ENCODE assay signal across 34 cellular contexts in the genomic region with DNA sequence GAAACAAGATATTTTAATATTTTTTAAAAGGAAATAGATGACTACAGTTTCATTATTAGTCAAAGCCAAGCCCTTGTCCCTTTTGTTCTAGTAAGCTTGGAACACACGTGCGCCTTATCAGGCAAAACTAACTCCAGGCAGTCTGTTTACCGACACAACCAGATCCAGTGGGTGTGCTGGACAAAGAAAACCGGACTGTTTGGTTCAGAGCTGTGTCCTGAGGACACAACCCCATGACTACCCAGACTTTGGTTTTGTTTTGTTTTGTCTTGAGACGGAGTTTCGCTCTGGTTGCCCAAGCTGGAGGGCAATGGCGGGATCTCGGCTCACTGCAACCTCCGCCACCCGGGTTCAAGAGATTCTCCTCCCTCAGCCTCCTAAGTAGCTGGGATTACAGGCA. TPM values are rescaled to one million over a fixed set of nuclear protein-coding genes. Genes with fewer than 3 reads are reported as not detected.
DNase-seq lines count a peak whose midpoint lies in the region; ATAC-seq and TF ChIP-seq lines count a peak whose summit lies in the region.
"Had no signal": no experiment of that assay in that cellular context is flagged by ENCODE, and none has a peak within 500 bp of the region (broad histone marks: within the 10 kb centered on the region; RNA-seq: fewer than 3 reads in every experiment).

No MANE protein-coding gene starts in this region.

- H3K18ac ChIP-seq in trophoblast cell (ENCODE audit: low read length): no peak overlapping the region

- H2BK12ac ChIP-seq in trophoblast cell (ENCODE audit: low read length): no peak overlapping the region

- H3K79me2 ChIP-seq in trophoblast cell (ENCODE audit: control insufficient read depth, insufficient read depth, low read length, poor library complexity): peaks cover 2% of the 10 kb centered on the region

- peak overlapping the region; percentile 53 for H2BK5ac ChIP-seq in trophoblast cell (ENCODE audit: low read depth, low read length, poor library complexity)

- intact Hi-C loops in right cardiac atrium (cut with DNase I) (no loop called here), heart right ventricle (cut with DNase I) (no loop called here)

- peak overlapping the region; percentile 68 for H4K8ac ChIP-seq in trophoblast cell (ENCODE audit: low read depth, low read length)

- H4K91ac ChIP-seq in trophoblast cell (ENCODE audit: low read depth, low read length): peak overlapping the region; percentile 88

- H3K23ac ChIP-seq in trophoblast cell (ENCODE audit: low read length): no peak overlapping the region

- no peak overlapping the region for H3K4ac ChIP-seq in trophoblast cell (ENCODE audit: low read depth, low read length)

- H2AFZ ChIP-seq in trophoblast cell (ENCODE audit: insufficient read depth, low read length, poor library complexity): no peak overlapping the region

- H3K4me2 ChIP-seq in trophoblast cell (ENCODE audit: low read length): no peak overlapping the region
- H3K4me2 ChIP-seq: A549 had no signal

- H4K12ac ChIP-seq in trophoblast cell (ENCODE audit: low read depth, low read length): no peak overlapping the region

- H3K27me3 ChIP-seq in right cardiac atrium (ENCODE audit: control insufficient read depth, insufficient read depth) (no peaks in the 10 kb centered on the region), heart right ventricle (peaks cover 0 to 23% (median 0%) of the 10 kb centered on the region in 7 donors), trophoblast cell (ENCODE audit: insufficient read depth, low read length) (no peaks in the 10 kb centered on the region)
- H3K27me3 ChIP-seq: SJSA1, upper lobe of left lung had no signal

- TF ChIP-seq CTCF in heart right ventricle (IDR thresholded peaks at IDR 0.05): no peak

- H2BK120ac ChIP-seq in trophoblast cell (ENCODE audit: insufficient read depth, low read length, poor library complexity): peak overlapping the region; percentile 74

- H3K4me3 ChIP-seq in right cardiac atrium (ENCODE audit: low read length) (no peak overlapping the region), heart right ventricle (no peak overlapping the region), trophoblast cell (ENCODE audit: low read depth, low read length) (no peak overlapping the region)
- H3K4me3 ChIP-seq: A549, coronary artery, GM12878, left ventricle myocardium inferior, SJSA1, upper lobe of left lung had no signal

- no peaks in the 10 kb centered on the region for H3K36me3 ChIP-seq in heart right ventricle
- no peaks in the 10 kb centered on the region for H3K36me3 ChIP-seq in trophoblast cell (ENCODE audit: control insufficient read depth in 1 of 2, insufficient read depth in 2 of 2, low read length in 2 of 2)
- H3K36me3 ChIP-seq: left ventricle myocardium inferior, SJSA1, upper lobe of left lung had no signal

- no peak overlapping the region for H3K14ac ChIP-seq in trophoblast cell (ENCODE audit: low read length)

- DNase-seq in right cardiac atrium: no peak
- no peak for DNase-seq in heart right ventricle
- DNase-seq in trophoblast cell: peak; percentile 93 to 95
- no peak for DNase-seq in activated CD8-positive, alpha-beta memory T cell treated with anti-CD3 and anti-CD28 coated beads, Interleukin-2, amount 50 U/mL, for 4 hours
- DNase-seq: activated gamma-delta T cell; activated naive CD8-positive, alpha-beta T cell treated with anti-CD3 and anti-CD28 coated beads, Interleukin-2, amount 10 ng/mL, durations not matched to agents 7 days and 5 days; activated T-cell treated with anti-CD3 and anti-CD28 coated beads, Interleukin-2, amount 50 U/mL, for 4 hours; AML-193; aorta; CD4-positive, alpha-beta T cell; DMS 273 treated with DMSO at 0.1 percent for 48 hours; effector memory CD4-positive, alpha-beta T cell; EL; erythroblast; glutamatergic neuron; H7; IMR-90; left ventricle myocardium inferior; naive thymus-derived CD4-positive, alpha-beta T cell; NCI-H1694; NCI-H446 treated with DMSO at 0.1 percent for 48 hours; NCI-H774; stimulated activated CD4-positive, alpha-beta T cell treated with anti-CD3 and anti-CD28 coated beads, Interleukin-15, amount 100 ng/mL, for 24 hours; stimulated activated CD4-positive, alpha-beta T cell treated with anti-CD3 and anti-CD28 coated beads, Interleukin-4, amount 100 ng/mL, for 4 hours; T-helper 9 cell; upper lobe of left lung had no signal

- ATAC-seq in right cardiac atrium (peak; percentile 25 to 74), heart right ventricle (no peak), esophagus mucosa (peak; percentile 97), HG02623 (IDR thresholded peaks at IDR 0.05; ENCODE audit: unreplicated experiment) (no peak), GM21717 (IDR thresholded peaks at IDR 0.05; ENCODE audit: unreplicated experiment) (no peak), GM19351 (IDR thresholded peaks at IDR 0.05; ENCODE audit: unreplicated experiment) (no peak)
- ATAC-seq: A549; activated T-cell treated with anti-CD3 and anti-CD28 coated beads, Interleukin-2, amount 50 U/mL, for 4 hours; GM12878; naive thymus-derived CD4-positive, alpha-beta T cell had no signal

- H3K4me1 ChIP-seq in right cardiac atrium (ENCODE audit: control insufficient read depth, insufficient read depth, low read length): no peaks in the 10 kb centered on the region
- H3K4me1 ChIP-seq in heart right ventricle: no peaks in the 10 kb centered on the region
- peaks cover 4 to 7% of the 10 kb centered on the region in 2 experiments for H3K4me1 ChIP-seq in trophoblast cell (ENCODE audit: control insufficient read depth in 1 of 2, insufficient read depth in 2 of 2, low read length in 2 of 2)
- H3K4me1 ChIP-seq: A549, left ventricle myocardium inferior, SJSA1, upper lobe of left lung had no signal

- no peak overlapping the region for H2AK5ac ChIP-seq in trophoblast cell (ENCODE audit: low read length)

- no peak overlapping the region for H3K9ac ChIP-seq in trophoblast cell (ENCODE audit: low read length)

- 75% methylated on average over 10 of the region's 10 CpGs for WGBS in right cardiac atrium
- WGBS in heart right ventricle, 2 donors: 83 to 86% methylated on average over 10 of the region's 10 CpGs
- WGBS in trophoblast cell (ENCODE audit: extremely low coverage, insufficient coverage, insufficient read length): no CpG with 5 or more reads among the region's 10 CpGs

- peaks cover 7% of the 10 kb centered on the region for H3K79me1 ChIP-seq in trophoblast cell (ENCODE audit: low read length)

- H3K9me3 ChIP-seq in right cardiac atrium (ENCODE audit: control insufficient read depth, low read length) (no peaks in the 10 kb centered on the region), heart right ventricle (no peaks in the 10 kb centered on the region), trophoblast cell (ENCODE audit: insufficient read depth, low read depth, low read length) (no peaks in the 10 kb centered on the region)
- H3K9me3 ChIP-seq: A549, left ventricle myocardium inferior, SJSA1, upper lobe of left lung had no signal

- H3K27ac ChIP-seq in right cardiac atrium (ENCODE audit: low read length) (no peak overlapping the region), heart right ventricle (no peak overlapping the region), trophoblast cell (ENCODE audit: low read depth, low read length) (peak overlapping the region; percentile 64)
- H3K27ac ChIP-seq: A549, coronary artery, left ventricle myocardium inferior, SJSA1, upper lobe of left lung had no signal

RNA-seq across cellular contexts. Expression of gene RHOU, which starts 13.9 kb away (rescaled TPM):
- total RNA-seq in right cardiac atrium: 10 to 100 TPM in 3 of 4 donors, 1 to 10 TPM in 1; 8.1 to 15.1 (median 12.6) TPM
- polyA plus RNA-seq in right cardiac atrium: 5.2 TPM
- total RNA-seq in heart right ventricle: 10 to 100 TPM in 1 of 10 donors, 1 to 10 TPM in 8, under 1 TPM in 1; 1.00 to 10.8 (median 3.2) TPM
- 1 to 10 TPM; 3.2 to 4.3 TPM for polyA plus RNA-seq in heart right ventricle
- total RNA-seq in esophagus mucosa: 2.1 TPM
- 150 and 156 TPM in 2 replicates for polyA plus RNA-seq in trophoblast cell (2013)
- total RNA-seq: GM12878 had no signal
- polyA plus RNA-seq: GM12878 had no signal

Comparison
In these comparisons a context has a peak if more than half of its experiments do, and no peak if none do; other contexts are left out.
1. ATAC-seq: peak in right cardiac atrium (2 of 2) and esophagus mucosa (single experiment); none in heart right ventricle (0 of 8), HG02623 (single experiment), GM21717 (single experiment) and GM19351 (single experiment).
2. DNase-seq: peak in trophoblast cell (2 of 2); none in right cardiac atrium (0 of 3), heart right ventricle (0 of 2) and activated CD8-positive, alpha-beta memory T cell treated with anti-CD3 and anti-CD28 coated beads, Interleukin-2, amount 50 U/mL, for 4 hours (single experiment).